Comparison of ENCODE assay signal across 1 cellular context in the genomic region with DNA sequence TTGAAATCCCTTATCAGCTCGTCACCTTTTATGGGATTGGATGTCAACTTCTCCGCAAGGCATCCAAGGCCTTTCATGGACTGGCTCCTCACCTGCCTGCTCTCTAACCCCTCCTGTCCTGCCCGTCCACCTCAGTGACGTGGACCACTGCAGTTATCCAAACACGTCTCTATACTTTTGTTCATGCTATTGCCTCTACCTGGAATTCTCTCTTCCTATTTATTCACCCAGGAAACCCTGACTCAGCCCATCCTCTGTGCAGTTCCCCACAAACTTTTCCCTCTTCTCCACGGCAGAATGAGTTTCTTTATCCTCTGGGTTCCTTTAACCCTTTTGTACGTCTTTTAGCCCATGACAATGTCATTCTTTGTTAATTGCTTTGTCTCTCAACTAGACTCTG.
TF ChIP-seq lines count a peak whose summit lies in the region.

No MANE protein-coding gene starts in this region.

TF ChIP-seq in HEK293T, 16 proteins besides CTCF, POLR2A, EP300 and RAD21 (continued from another document):
- TF ChIP-seq FOXM1 (IDR thresholded peaks at IDR 0.05; ENCODE audit: borderline replicate concordance) (no peak), NFRKB (IDR thresholded peaks at IDR 0.05) (no peak), L3MBTL2 (conservative IDR thresholded peaks at IDR 0.05) (no peak), SUZ12 (IDR thresholded peaks at IDR 0.05) (no peak)
